Comparison of ENCODE assay signal across 9 cellular contexts in genomic region chr1:921011-921837, GRCh38. TPM values are rescaled to one million over a fixed set of nuclear protein-coding genes. Genes with fewer than 3 reads are reported as not detected.
DNase-seq lines count a peak whose midpoint lies in the region; ATAC-seq, FAIRE-seq and TF ChIP-seq lines count a peak whose summit lies in the region.
"Had no signal": no experiment of that assay in that cellular context is flagged by ENCODE, and none has a peak within 500 bp of the region (broad histone marks: within the 10 kb centered on the region; RNA-seq: fewer than 3 reads in every experiment).

No MANE protein-coding gene starts in this region.

- peaks cover 31% of the 10 kb centered on the region for H3K4me1 ChIP-seq in OCI-LY7 (ENCODE audit: insufficient read depth, low read length, poor library complexity, severe bottlenecking)

- intact Hi-C loops in OCI-LY7 (cut with micrococcal nuclease; ENCODE audit: unreplicated experiment) = no loop called here

- H4K20me1 ChIP-seq in OCI-LY7 (ENCODE audit: insufficient read depth, low read length) = no peaks in the 10 kb centered on the region

- peak overlapping the region in 1 of 2 donors; percentile 51 for H3K27ac Mint-ChIP-seq in stimulated activated naive CD8-positive, alpha-beta T cell treated with anti-CD3 and anti-CD28 coated beads, Interleukin-15, amount 100 ng/mL, for 72 hours

- H3K79me2 ChIP-seq in OCI-LY7 (ENCODE audit: insufficient read depth, low read depth, low read length) = no peaks in the 10 kb centered on the region

- TF ChIP-seq CTCF in OCI-LY7 (conservative IDR thresholded peaks at IDR 0.05; ENCODE audit: low read length) (peak; percentile 64), bronchial epithelial cell (IDR thresholded peaks at IDR 0.05; ENCODE audit: insufficient read depth, low read length, severe bottlenecking) (peak; percentile 62), kidney epithelial cell (IDR thresholded peaks at IDR 0.05; ENCODE audit: insufficient read depth, low read length, poor library complexity, severe bottlenecking) (peak; percentile 56)

- H3K4me1 Mint-ChIP-seq in stimulated activated naive CD8-positive, alpha-beta T cell treated with anti-CD3 and anti-CD28 coated beads, Interleukin-15, amount 100 ng/mL, for 72 hours = peaks cover 32% of the 10 kb centered on the region

- POLR2A ChIA-PET in OCI-LY7 (lab: Charles Lee) = no interaction called here

- CTCF ChIA-PET in OCI-LY7 (lab: Charles Lee; ENCODE audit: unreplicated experiment) = no interaction called here

- no peaks in the 10 kb centered on the region for H3K9me2 ChIP-seq in OCI-LY7 (ENCODE audit: insufficient read depth, low read length)

- BruUV-seq in OCI-LY7 (replicated peaks; lab: Mats Ljungman, UMichigan) = no TSS peak

- H3K9me3 ChIP-seq in OCI-LY7 (ENCODE audit: low read length) = no peaks in the 10 kb centered on the region

- H3K9me3 Mint-ChIP-seq in stimulated activated naive CD8-positive, alpha-beta T cell treated with anti-CD3 and anti-CD28 coated beads, Interleukin-15, amount 100 ng/mL, for 72 hours = no peaks in the 10 kb centered on the region

- H3K27me3 Mint-ChIP-seq in stimulated activated naive CD8-positive, alpha-beta T cell treated with anti-CD3 and anti-CD28 coated beads, Interleukin-15, amount 100 ng/mL, for 72 hours = peaks cover 83% of the 10 kb centered on the region

- FAIRE-seq in bronchial epithelial cell (lab: Jason Lieb, UNC) = no peak

- H3K4me3 ChIP-seq in OCI-LY7 (ENCODE audit: low read depth, low read length, poor library complexity, severe bottlenecking) = peak overlapping the region; percentile 60
- no peak overlapping the region for H3K4me3 ChIP-seq in bronchial epithelial cell (ENCODE audit: low read depth, low read length)
- H3K4me3 ChIP-seq in kidney epithelial cell (ENCODE audit: low read depth, low read length) = no peak overlapping the region

- H3K36me3 ChIP-seq in OCI-LY7 (ENCODE audit: insufficient read depth, low read length) (no peaks in the 10 kb centered on the region), bronchial epithelial cell (ENCODE audit: control insufficient read depth, insufficient read depth, low read length) (no peaks in the 10 kb centered on the region), kidney epithelial cell (ENCODE audit: control insufficient read depth, insufficient read depth, low read length) (no peaks in the 10 kb centered on the region)

- H2AFZ ChIP-seq in OCI-LY7 (ENCODE audit: low read length) = no peak overlapping the region

- peak; percentile 64 for DNase-seq in DMS114 treated with DMSO at 0.1 percent for 48 hours (lab: John Stamatoyannopoulos, UW; ENCODE audit: unreplicated experiment)
- DNase-seq in HuH-7.5 (ENCODE audit: low spot score) = peak; percentile 95
- peak; percentile 81 for DNase-seq in OCI-LY7 (ENCODE audit: low spot score)
- DNase-seq in bronchial epithelial cell (ENCODE audit: low read depth) = peak; percentile 28
- DNase-seq in kidney epithelial cell (ENCODE audit: low read depth) = no peak
- DNase-seq in stimulated activated naive CD8-positive, alpha-beta T cell treated with anti-CD3 and anti-CD28 coated beads, Interleukin-15, amount 100 ng/mL, for 72 hours = no peak

- H3K27me3 ChIP-seq in bronchial epithelial cell (ENCODE audit: control insufficient read depth, insufficient read depth, low read length) = peaks cover 66% of the 10 kb centered on the region
- H3K27me3 ChIP-seq in kidney epithelial cell (ENCODE audit: control insufficient read depth, insufficient read depth, low read length) = peaks cover 85% of the 10 kb centered on the region

- no peak overlapping the region for H3K27ac ChIP-seq in OCI-LY7 (ENCODE audit: low read depth, low read length, poor library complexity, severe bottlenecking)

- H3K4me2 ChIP-seq in OCI-LY7 (ENCODE audit: low read length) = peak overlapping the region; percentile 95

- peak; percentile 68 for ATAC-seq in stimulated activated naive CD8-positive, alpha-beta T cell treated with anti-CD3 and anti-CD28 coated beads, Interleukin-15, amount 100 ng/mL, for 72 hours
- ATAC-seq in GM19463 (IDR thresholded peaks at IDR 0.05; ENCODE audit: unreplicated experiment) (no peak), GM21717 (IDR thresholded peaks at IDR 0.05; ENCODE audit: unreplicated experiment) (no peak)

- no peak overlapping the region for H3K4me3 Mint-ChIP-seq in stimulated activated naive CD8-positive, alpha-beta T cell treated with anti-CD3 and anti-CD28 coated beads, Interleukin-15, amount 100 ng/mL, for 72 hours

RNA-seq across cellular contexts. Expression of gene SAMD11, which starts 2.5 kb away (rescaled TPM):
- 0.06 TPM in 1 of 2 replicates, not detected in the other for total RNA-seq in OCI-LY7 (2014; rRNA removed; shearing (Covaris generic))
- not detected in 2 replicates for total RNA-seq in OCI-LY7 (2022)
- 0.51 and 0.53 TPM in 2 replicates for total RNA-seq in bronchial epithelial cell
- total RNA-seq in kidney epithelial cell = 2.3 TPM in 2 replicates
- total RNA-seq: activated CD8-positive, alpha-beta memory T cell treated with anti-CD3 and anti-CD28 coated beads for 36 hours had no signal

RNA-seq across cellular contexts. Expression of gene NOC2L, which starts 37.8 kb away (rescaled TPM):
- 77.9 and 84.0 TPM in 2 replicates for total RNA-seq in OCI-LY7 (2014; rRNA removed; shearing (Covaris generic))
- 72.1 and 99.0 TPM in 2 replicates for total RNA-seq in OCI-LY7 (2022)
- total RNA-seq in bronchial epithelial cell = 116 and 128 TPM in 2 replicates
- total RNA-seq in kidney epithelial cell = 95.6 and 98.8 TPM in 2 replicates

RNA-seq across cellular contexts. Expression of gene KLHL17, which starts 39.2 kb away (rescaled TPM):
- total RNA-seq in OCI-LY7 (2014; rRNA removed; shearing (Covaris generic)) = 20.7 and 21.7 TPM in 2 replicates
- total RNA-seq in OCI-LY7 (2022) (23.3 and 24.2 TPM in 2 replicates), bronchial epithelial cell (4.5 and 6.8 TPM in 2 replicates), kidney epithelial cell (16.9 and 21.4 TPM in 2 replicates)

RNA-seq across cellular contexts. Expression of gene PLEKHN1, which starts 45.1 kb away (rescaled TPM):
- total RNA-seq in OCI-LY7 (2014; rRNA removed; shearing (Covaris generic)) = 0.05 TPM in 1 of 2 replicates, not detected in the other
- not detected in 2 replicates for total RNA-seq in OCI-LY7 (2022)
- total RNA-seq in bronchial epithelial cell = 1.6 and 5.4 TPM in 2 replicates
- total RNA-seq in kidney epithelial cell = 13.2 and 13.3 TPM in 2 replicates

Comparison
In these comparisons a context has a peak if more than half of its experiments do, and no peak if none do; other contexts are left out.
1. DNase-seq: peak in DMS114 treated with DMSO at 0.1 percent for 48 hours (single experiment), HuH-7.5 (single experiment), OCI-LY7 (single experiment) and bronchial epithelial cell (single experiment); none in kidney epithelial cell (single experiment) and stimulated activated naive CD8-positive, alpha-beta T cell treated with anti-CD3 and anti-CD28 coated beads, Interleukin-15, amount 100 ng/mL, for 72 hours (0 of 2).
2. Peak in every context shown above with its lines, with median percentiles within 50 percentile points of each other: CTCF ChIP-seq.